In the genomic region with DNA sequence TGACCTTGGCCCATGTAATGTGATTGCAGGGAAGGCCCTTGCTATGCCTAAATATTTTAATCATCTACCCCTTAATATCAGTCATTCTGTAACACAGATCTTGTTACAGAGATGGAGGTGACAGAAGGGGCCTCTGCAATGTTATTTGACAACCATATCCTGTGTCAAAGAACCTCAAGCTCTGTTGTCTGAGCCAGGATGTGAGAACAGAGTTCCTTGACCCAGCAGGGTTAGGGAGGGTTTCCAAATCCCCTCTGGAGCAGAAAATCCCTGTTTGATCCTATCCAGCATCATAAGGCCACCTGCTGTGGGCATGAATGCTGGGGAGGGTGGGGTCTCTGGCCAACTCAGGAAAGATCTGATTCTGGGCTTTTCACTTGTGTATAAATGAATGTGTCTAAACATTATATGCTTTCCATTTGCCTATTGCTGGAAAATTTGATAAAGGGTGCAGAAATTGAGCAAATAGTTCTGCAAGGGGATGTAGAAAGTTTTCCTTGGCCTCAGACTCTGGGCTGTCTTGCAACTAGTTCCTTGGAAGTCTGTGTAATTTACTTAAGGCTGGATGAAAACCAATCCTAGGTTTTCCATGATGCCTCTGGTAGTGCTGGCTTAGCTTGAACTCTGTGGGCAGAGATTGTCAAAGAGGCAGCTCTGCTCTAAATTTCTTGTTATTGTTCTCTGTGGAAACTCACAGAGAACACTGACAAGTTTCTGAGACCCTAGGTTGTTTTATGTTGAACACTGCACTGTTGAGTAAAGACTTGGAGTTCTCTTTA, we compare ENCODE assay signal across 14 cellular contexts.
"Had no signal": no experiment of that assay in that cellular context is flagged by ENCODE, and none has a peak within 500 bp of the region (broad histone marks: within the 10 kb centered on the region; RNA-seq: fewer than 3 reads in every experiment).

No MANE protein-coding gene starts in this region.

- H3K4me3 ChIP-seq: psoas muscle, vagina had no signal

- H3K27ac Mint-ChIP-seq: activated CD4-positive, alpha-beta T cell treated with anti-CD3 and anti-CD28 coated beads, Interleukin-2, amount 10 ng/mL, durations not matched to agents 7 days and 5 days; activated naive CD4-positive, alpha-beta T cell treated with anti-CD3 and anti-CD28 coated beads, Interleukin-2, amount 10 ng/mL, durations not matched to agents 7 days and 5 days; activated T-helper 17 cell treated with anti-CD3 and anti-CD28 coated beads, Interleukin-2, amount 50 U/mL, for 72 hours; naive thymus-derived CD8-positive, alpha-beta T cell; stimulated activated naive CD8-positive, alpha-beta T cell treated with anti-CD3 and anti-CD28 coated beads, Interleukin-15, Interleukin-2, amounts not matched to agents 100 ng/mL and 50 ng/mL, for 24 hours had no signal

- DNase-seq: activated CD4-positive, alpha-beta T cell treated with anti-CD3 and anti-CD28 coated beads, Interleukin-2, amount 10 ng/mL, durations not matched to agents 7 days and 5 days; activated CD4-positive, CD25-positive, alpha-beta regulatory T cell; activated CD8-positive, alpha-beta memory T cell treated with anti-CD3 and anti-CD28 coated beads for 24 hours; activated naive CD4-positive, alpha-beta T cell treated with anti-CD3 and anti-CD28 coated beads, Interleukin-2, amount 10 ng/mL, durations not matched to agents 7 days and 5 days; activated T-cell treated with anti-CD3 and anti-CD28 coated beads for 4 hours; brain microvascular endothelial cell; hypothalamus; naive thymus-derived CD8-positive, alpha-beta T cell; occipital lobe; psoas muscle; stimulated activated CD4-positive, alpha-beta T cell treated with anti-CD3 and anti-CD28 coated beads, Interleukin-4, amount 100 ng/mL, for 24 hours had no signal

- H3K4me1 ChIP-seq: vagina had no signal

- ATAC-seq: activated T-helper 17 cell treated with anti-CD3 and anti-CD28 coated beads, Interleukin-2, amount 50 U/mL, for 72 hours; naive thymus-derived CD8-positive, alpha-beta T cell; psoas muscle had no signal

- H3K36me3 ChIP-seq: brain microvascular endothelial cell, vagina had no signal

- H3K4me3 Mint-ChIP-seq: activated CD4-positive, alpha-beta T cell treated with anti-CD3 and anti-CD28 coated beads, Interleukin-2, amount 10 ng/mL, durations not matched to agents 7 days and 5 days; activated naive CD4-positive, alpha-beta T cell treated with anti-CD3 and anti-CD28 coated beads, Interleukin-2, amount 10 ng/mL, durations not matched to agents 7 days and 5 days; activated T-helper 17 cell treated with anti-CD3 and anti-CD28 coated beads, Interleukin-2, amount 50 U/mL, for 72 hours; naive thymus-derived CD8-positive, alpha-beta T cell; stimulated activated naive CD8-positive, alpha-beta T cell treated with anti-CD3 and anti-CD28 coated beads, Interleukin-15, Interleukin-2, amounts not matched to agents 100 ng/mL and 50 ng/mL, for 24 hours had no signal

- H3K36me3 Mint-ChIP-seq: activated naive CD4-positive, alpha-beta T cell treated with anti-CD3 and anti-CD28 coated beads, Interleukin-2, amount 10 ng/mL, durations not matched to agents 7 days and 5 days had no signal

- H3K27me3 ChIP-seq: brain microvascular endothelial cell, vagina had no signal

- H3K4me1 Mint-ChIP-seq: activated CD4-positive, alpha-beta T cell treated with anti-CD3 and anti-CD28 coated beads, Interleukin-2, amount 10 ng/mL, durations not matched to agents 7 days and 5 days; activated naive CD4-positive, alpha-beta T cell treated with anti-CD3 and anti-CD28 coated beads, Interleukin-2, amount 10 ng/mL, durations not matched to agents 7 days and 5 days; activated T-helper 17 cell treated with anti-CD3 and anti-CD28 coated beads, Interleukin-2, amount 50 U/mL, for 72 hours; naive thymus-derived CD8-positive, alpha-beta T cell had no signal

- H3K27me3 Mint-ChIP-seq: stimulated activated naive CD8-positive, alpha-beta T cell treated with anti-CD3 and anti-CD28 coated beads, Interleukin-15, Interleukin-2, amounts not matched to agents 100 ng/mL and 50 ng/mL, for 24 hours had no signal

- H3K9me3 Mint-ChIP-seq: activated CD4-positive, alpha-beta T cell treated with anti-CD3 and anti-CD28 coated beads, Interleukin-2, amount 10 ng/mL, durations not matched to agents 7 days and 5 days; activated naive CD4-positive, alpha-beta T cell treated with anti-CD3 and anti-CD28 coated beads, Interleukin-2, amount 10 ng/mL, durations not matched to agents 7 days and 5 days; activated T-helper 17 cell treated with anti-CD3 and anti-CD28 coated beads, Interleukin-2, amount 50 U/mL, for 72 hours; stimulated activated naive CD8-positive, alpha-beta T cell treated with anti-CD3 and anti-CD28 coated beads, Interleukin-15, Interleukin-2, amounts not matched to agents 100 ng/mL and 50 ng/mL, for 24 hours had no signal

- H3K27ac ChIP-seq: brain microvascular endothelial cell, psoas muscle, vagina had no signal

- H3K9me3 ChIP-seq: psoas muscle, vagina had no signal
